ENCODE assay signal across 16 cellular contexts in genomic region chr7:139598642-139599041, GRCh38.
A peak's percentile ranks its signal among the peaks of the same experiment; 100 is the strongest.
DNase-seq lines count a peak whose midpoint lies in the region; ATAC-seq, FAIRE-seq and TF ChIP-seq lines count a peak whose summit lies in the region.
"Had no signal": no experiment of that assay in that cellular context is flagged by ENCODE, and none has a peak within 500 bp of the region (broad histone marks: within the 10 kb centered on the region; RNA-seq: fewer than 3 reads in every experiment).

No MANE protein-coding gene starts in this region.

- H3K27ac ChIP-seq in smooth muscle cell (ENCODE audit: low read depth), result no peak overlapping the region
- H3K27ac ChIP-seq: esophagus squamous epithelium had no signal

- H3K79me2 ChIP-seq in smooth muscle cell (ENCODE audit: low read depth), result no peaks in the 10 kb centered on the region

- H3K36me3 Mint-ChIP-seq in activated naive CD4-positive, alpha-beta T cell treated with anti-CD3 and anti-CD28 coated beads for 36 hours (ENCODE audit: low read depth), result peaks cover 11% of the 10 kb centered on the region

- DNase-seq in A172 (ENCODE audit: low spot score) (peak; percentile 28), HT1080 (ENCODE audit: low read depth) (peak; percentile 12), RCC 7860 (ENCODE audit: low spot score) (peak; percentile 34), kidney epithelial cell (ENCODE audit: low read depth) (peak; percentile 25), smooth muscle cell (lab: John Stamatoyannopoulos, UW; ENCODE audit: unreplicated experiment) (no peak), NCI-H1436 treated with DMSO at 0.1 percent for 48 hours (lab: John Stamatoyannopoulos, UW) (no peak)
- DNase-seq in activated naive CD4-positive, alpha-beta T cell treated with anti-CD3 and anti-CD28 coated beads for 36 hours, result no peak
- DNase-seq: activated CD4-positive, alpha-beta T cell treated with anti-CD3 and anti-CD28 coated beads, Interleukin-2, amount 50 U/mL, for 1 hour; activated gamma-delta T cell; AML-193; esophagus squamous epithelium; Kasumi-1; naive thymus-derived CD8-positive, alpha-beta T cell had no signal

- H4K20me1 ChIP-seq in smooth muscle cell (ENCODE audit: low read depth), result no peaks in the 10 kb centered on the region

- H3K27me3 ChIP-seq in kidney epithelial cell (ENCODE audit: control insufficient read depth, insufficient read depth, low read length) (no peaks in the 10 kb centered on the region), smooth muscle cell (ENCODE audit: low read depth) (no peaks in the 10 kb centered on the region)
- H3K27me3 ChIP-seq: cardiac muscle cell, esophagus squamous epithelium had no signal

- H3K4me3 ChIP-seq in kidney epithelial cell (ENCODE audit: low read depth, low read length) (no peak overlapping the region), smooth muscle cell (no peak overlapping the region)
- H3K4me3 ChIP-seq: cardiac muscle cell, esophagus squamous epithelium had no signal

- WGBS in smooth muscle cell (ENCODE audit: low lambda C conversion rate), result 100% methylated on average over 1 of the region's 1 CpG

- CTCF ChIA-PET in activated naive CD4-positive, alpha-beta T cell treated with anti-CD3 and anti-CD28 coated beads for 36 hours (lab: Charles Lee), result interaction anchor here (0.5 to 1.3 kb wide), 2 partner anchors 378 to 405 kb away, joined by 3 to 4 read pairs; no protein-coding TSS in a partner anchor

- no peak overlapping the region for H3K27ac Mint-ChIP-seq in activated naive CD4-positive, alpha-beta T cell treated with anti-CD3 and anti-CD28 coated beads for 36 hours

- peaks cover 19% of the 10 kb centered on the region for H3K36me3 ChIP-seq in kidney epithelial cell (ENCODE audit: control insufficient read depth, insufficient read depth, low read length)
- peaks cover 15% of the 10 kb centered on the region for H3K36me3 ChIP-seq in smooth muscle cell (ENCODE audit: low read depth)

- no peaks in the 10 kb centered on the region for H3K9me3 ChIP-seq in smooth muscle cell (replicated peaks; ENCODE audit: low read depth)
- H3K9me3 ChIP-seq: esophagus squamous epithelium had no signal

- no peak for ATAC-seq in HG02973 (IDR thresholded peaks at IDR 0.05; ENCODE audit: unreplicated experiment)
- ATAC-seq: naive thymus-derived CD8-positive, alpha-beta T cell had no signal

- H3K9me3 Mint-ChIP-seq in activated naive CD4-positive, alpha-beta T cell treated with anti-CD3 and anti-CD28 coated beads for 36 hours, result no peaks in the 10 kb centered on the region
- H3K9me3 Mint-ChIP-seq: naive thymus-derived CD8-positive, alpha-beta T cell had no signal

- intact Hi-C loops in activated naive CD4-positive, alpha-beta T cell treated with anti-CD3 and anti-CD28 coated beads for 36 hours (cut with micrococcal nuclease), result no loop called here

- FAIRE-seq in RCC 7860 (lab: Jason Lieb, UNC), result no peak
- FAIRE-seq: G401.6 had no signal

- H2AFZ ChIP-seq in smooth muscle cell (ENCODE audit: low read depth), result no peak overlapping the region

- no peaks in the 10 kb centered on the region for H3K4me1 ChIP-seq in smooth muscle cell (ENCODE audit: low read depth)

- H3K4me3 Mint-ChIP-seq in activated naive CD4-positive, alpha-beta T cell treated with anti-CD3 and anti-CD28 coated beads for 36 hours, result no peak overlapping the region
- H3K4me3 Mint-ChIP-seq: naive thymus-derived CD8-positive, alpha-beta T cell had no signal

- no peaks in the 10 kb centered on the region for H3K27me3 Mint-ChIP-seq in activated naive CD4-positive, alpha-beta T cell treated with anti-CD3 and anti-CD28 coated beads for 36 hours (ENCODE audit: low read depth)
- H3K27me3 Mint-ChIP-seq: naive thymus-derived CD8-positive, alpha-beta T cell had no signal

- no peak overlapping the region for H3K4me2 ChIP-seq in smooth muscle cell

- TF ChIP-seq CTCF in kidney epithelial cell (IDR thresholded peaks at IDR 0.05; ENCODE audit: insufficient read depth, low read length, poor library complexity, severe bottlenecking), result no peak
- TF ChIP-seq CTCF in smooth muscle cell (IDR thresholded peaks at IDR 0.05; ENCODE audit: borderline replicate concordance, insufficient read depth, poor library complexity, severe bottlenecking), result no peak

- no peak overlapping the region for H3K9ac ChIP-seq in smooth muscle cell (ENCODE audit: low read depth)

- H3F3A ChIP-seq in smooth muscle cell (ENCODE audit: low read depth), result no peaks in the 10 kb centered on the region

- no peaks in the 10 kb centered on the region for H3K4me1 Mint-ChIP-seq in activated naive CD4-positive, alpha-beta T cell treated with anti-CD3 and anti-CD28 coated beads for 36 hours (ENCODE audit: low read depth)
- H3K4me1 Mint-ChIP-seq: naive thymus-derived CD8-positive, alpha-beta T cell had no signal

Comparison
In these comparisons a context has a peak if more than half of its experiments do, and no peak if none do; other contexts are left out.
1. DNase-seq: peak in A172 (single experiment), HT1080 (single experiment), RCC 7860 (single experiment) and kidney epithelial cell (single experiment); none in activated naive CD4-positive, alpha-beta T cell treated with anti-CD3 and anti-CD28 coated beads for 36 hours (single experiment), smooth muscle cell (single experiment) and NCI-H1436 treated with DMSO at 0.1 percent for 48 hours (single experiment).